Comparison of ENCODE assay signal across 10 cellular contexts in the genomic region with DNA sequence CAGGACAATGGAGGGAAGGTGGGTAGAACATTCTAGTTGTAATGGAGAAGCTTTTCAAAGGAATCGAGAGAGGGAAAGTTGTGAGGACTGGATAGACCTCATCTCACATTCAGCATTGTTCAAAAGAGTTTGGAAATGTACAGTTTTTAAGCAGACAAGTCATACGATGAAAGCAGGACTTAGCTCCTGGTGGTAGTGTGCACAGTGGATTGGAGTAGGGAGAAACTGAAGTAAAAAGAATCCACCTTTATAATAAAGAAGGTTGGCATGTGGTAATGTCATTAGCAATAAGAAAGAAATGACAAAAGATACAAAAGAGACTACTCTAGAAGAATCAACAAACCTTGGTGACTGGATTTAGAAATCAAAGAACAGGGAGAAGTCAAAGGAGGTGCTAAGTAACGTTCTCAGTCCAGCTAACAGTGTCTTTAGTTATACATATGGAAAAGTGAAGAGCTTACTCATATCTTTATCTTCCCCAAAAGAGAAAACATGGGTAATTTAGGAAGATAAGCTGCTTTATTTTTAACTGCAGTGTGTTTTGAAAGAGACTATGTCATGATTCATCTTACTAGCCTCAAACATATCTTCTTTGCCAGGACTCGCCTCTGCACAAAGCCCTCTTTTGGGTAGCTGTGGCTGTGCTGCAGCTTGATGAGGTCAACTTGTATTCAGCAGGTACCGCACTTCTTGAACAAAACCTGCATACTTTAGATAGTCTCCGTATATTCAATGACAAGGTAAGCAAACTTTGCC.
DNase-seq lines count a peak whose midpoint lies in the region; ATAC-seq lines count a peak whose summit lies in the region.
"Had no signal": no experiment of that assay in that cellular context is flagged by ENCODE, and none has a peak within 500 bp of the region (broad histone marks: within the 10 kb centered on the region; RNA-seq: fewer than 3 reads in every experiment).

No MANE protein-coding gene starts in this region.

- DNase-seq in AG08396 (ENCODE audit: low spot score) (peak; percentile 66), HUDEP-2 (lab: John Stamatoyannopoulos, UW; ENCODE audit: unreplicated experiment in 76 of 76) (peak in 49 of 76 experiments; percentile 1 to 61 (median 22)), amniotic epithelial cell (ENCODE audit: low read depth) (peak; percentile 91), iPS-NIHi11 (ENCODE audit: low spot score) (peak; percentile 31), T-helper 9 cell (no peak), midbrain (lab: John Stamatoyannopoulos, UW) (no peak), NCI-H524 treated with DMSO at 0.1 percent for 48 hours (lab: John Stamatoyannopoulos, UW) (no peak)
- DNase-seq: COR-L47; effector CD4-positive, alpha-beta T cell had no signal

- ATAC-seq in GM19463 (IDR thresholded peaks at IDR 0.05; ENCODE audit: unreplicated experiment) = no peak

Comparison
In these comparisons a context has a peak if more than half of its experiments do, and no peak if none do; other contexts are left out.
1. DNase-seq: peak in AG08396 (single experiment), HUDEP-2 (49 of 76), amniotic epithelial cell (single experiment) and iPS-NIHi11 (single experiment); none in T-helper 9 cell (single experiment), midbrain (single experiment) and NCI-H524 treated with DMSO at 0.1 percent for 48 hours (single experiment).